In the genomic region with DNA sequence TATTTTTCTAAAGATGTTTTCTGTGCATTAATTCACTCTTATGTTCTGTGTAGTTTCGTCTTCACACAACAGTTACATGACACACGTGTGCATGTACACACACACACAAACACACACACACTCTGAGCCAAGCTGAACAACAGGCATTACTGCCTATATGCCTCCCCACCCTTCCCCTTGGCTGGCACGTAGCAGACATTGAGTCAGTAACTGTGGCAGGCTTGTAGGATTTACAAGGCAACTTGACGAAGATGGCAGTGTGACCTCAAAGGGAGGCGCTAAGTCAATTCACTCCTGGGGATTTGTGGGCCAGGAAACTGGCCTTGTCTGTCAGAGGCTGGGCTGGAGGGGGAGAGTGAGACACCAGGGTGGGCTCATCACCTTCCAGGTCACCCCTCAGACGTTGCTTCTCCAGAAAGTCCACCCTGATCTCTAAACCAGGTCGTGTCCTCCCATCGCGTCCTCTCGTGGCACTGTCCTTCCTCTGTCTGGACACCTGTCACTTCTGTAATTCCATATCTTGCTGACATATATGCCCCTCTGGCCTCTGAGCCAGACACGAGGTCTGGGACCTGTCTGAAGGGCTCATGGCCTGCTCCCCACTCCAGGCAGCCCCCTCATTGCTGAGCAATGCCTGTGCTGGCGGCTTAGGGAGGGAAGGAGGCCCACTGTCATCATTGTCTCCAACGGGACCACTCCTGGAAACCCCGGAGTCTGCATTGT, we compare ENCODE assay signal across 27 cellular contexts. TPM values are rescaled to one million over a fixed set of nuclear protein-coding genes. Genes with fewer than 3 reads are reported as not detected.
A peak's percentile ranks its signal among the peaks of the same experiment; 100 is the strongest.
DNase-seq lines count a peak whose midpoint lies in the region; ATAC-seq and TF ChIP-seq lines count a peak whose summit lies in the region.
"Had no signal": no experiment of that assay in that cellular context is flagged by ENCODE, and none has a peak within 500 bp of the region (broad histone marks: within the 10 kb centered on the region; RNA-seq: fewer than 3 reads in every experiment).

No MANE protein-coding gene starts in this region.

- H3K4me3 Mint-ChIP-seq in chondrocyte (ENCODE audit: unreplicated experiment) (no peak overlapping the region), nephron progenitor cell (no peak overlapping the region)
- H3K4me3 Mint-ChIP-seq: activated T-cell treated with anti-CD3 and anti-CD28 coated beads, Interleukin-2, amount 50 U/mL, for 24 hours; CD8-positive, alpha-beta memory T cell; GM23338; memory B cell; neural progenitor cell had no signal

- ATAC-seq in Right ventricle myocardium inferior (no peak), left cardiac atrium (no peak), thoracic aorta (ENCODE audit: insufficient number of reproducible peaks, low FRiP score, low read depth) (peak; percentile 48)
- ATAC-seq: A549, GM23338 had no signal

- TF ChIP-seq CTCF in chondrocyte (IDR thresholded peaks at IDR 0.05): no peak
- TF ChIP-seq CTCF in nephron progenitor cell (IDR thresholded peaks at IDR 0.05): no peak
- TF ChIP-seq CTCF in thoracic aorta (IDR thresholded peaks at IDR 0.05): no peak
- no peak for TF ChIP-seq CTCF in BE2C (IDR thresholded peaks at IDR 0.05; ENCODE audit: low read depth, low read length)

- H3K4me3 ChIP-seq in thoracic aorta: no peak overlapping the region
- no peak overlapping the region for H3K4me3 ChIP-seq in BE2C (ENCODE audit: low read depth, low read length)
- H3K4me3 ChIP-seq: A549, body of pancreas, GM23338, heart left ventricle, neural progenitor cell, stomach, tibial nerve had no signal

- H3K36me3 Mint-ChIP-seq in chondrocyte (ENCODE audit: low read depth) (no peaks in the 10 kb centered on the region), nephron progenitor cell (ENCODE audit: low read depth) (no peaks in the 10 kb centered on the region)
- H3K36me3 Mint-ChIP-seq: CD8-positive, alpha-beta memory T cell; memory B cell had no signal

- peaks cover 17% of the 10 kb centered on the region for H3K4me1 Mint-ChIP-seq in chondrocyte (ENCODE audit: low read depth)
- peaks cover 51% of the 10 kb centered on the region for H3K4me1 Mint-ChIP-seq in nephron progenitor cell
- H3K4me1 Mint-ChIP-seq: CD8-positive, alpha-beta memory T cell; GM23338 had no signal

- no peaks in the 10 kb centered on the region for H3K27me3 ChIP-seq in thoracic aorta (replicated peaks; ENCODE audit: insufficient read depth)
- peaks cover 3% of the 10 kb centered on the region; the same call in 1 of the 2 replicates for H3K27me3 ChIP-seq in BE2C
- H3K27me3 ChIP-seq: body of pancreas, heart left ventricle, neural progenitor cell, stomach, tibial nerve had no signal

- DNase-seq in Right ventricle myocardium inferior (ENCODE audit: missing footprints) (peak; percentile 35), left cardiac atrium (no peak), chondrocyte (ENCODE audit: low spot score) (peak; percentile 33), nephron progenitor cell (no peak), thoracic aorta (ENCODE audit: low spot score) (no peak), COLO668 (lab: John Stamatoyannopoulos, UW; ENCODE audit: unreplicated experiment) (no peak), BE2C (no peak), DMS153 treated with DMSO at 0.1 percent for 48 hours (lab: John Stamatoyannopoulos, UW; ENCODE audit: unreplicated experiment) (no peak)
- DNase-seq: activated CD4-positive, alpha-beta T cell treated with anti-CD3 and anti-CD28 coated beads for 48 hours; AML-193; CD8-positive, alpha-beta memory T cell; DMS153; KBM-7; NCI-H510A; stimulated activated CD4-positive, alpha-beta T cell treated with anti-CD3 and anti-CD28 coated beads, Interleukin-1b, Interleukin-23, amount 100 ng/mL, for 48 hours; stimulated activated CD8-positive, alpha-beta memory T cell treated with anti-CD3 and anti-CD28 coated beads, Interleukin-4, amount 100 ng/mL, for 48 hours; stomach had no signal

- H3K27ac ChIP-seq in thoracic aorta: no peak overlapping the region
- H3K27ac ChIP-seq: A549, body of pancreas, epithelial cell of prostate, heart left ventricle, neural progenitor cell, stomach had no signal

- H3K36me3 ChIP-seq in thoracic aorta (no peaks in the 10 kb centered on the region), BE2C (no peaks in the 10 kb centered on the region)
- H3K36me3 ChIP-seq: heart left ventricle, neural progenitor cell, stomach, tibial nerve had no signal

- H3K27me3 Mint-ChIP-seq in chondrocyte (ENCODE audit: low read depth) (peaks cover 17% of the 10 kb centered on the region), nephron progenitor cell (ENCODE audit: low read depth, poor library complexity) (peaks cover 22% of the 10 kb centered on the region)

- H3K27ac Mint-ChIP-seq in chondrocyte (ENCODE audit: unreplicated experiment): no peak overlapping the region
- peak overlapping the region; percentile 41 for H3K27ac Mint-ChIP-seq in nephron progenitor cell
- H3K27ac Mint-ChIP-seq: activated T-cell treated with anti-CD3 and anti-CD28 coated beads, Interleukin-2, amount 50 U/mL, for 24 hours; CD8-positive, alpha-beta memory T cell; GM23338; memory B cell; neural progenitor cell; progenitor cell of endocrine pancreas had no signal

- intact Hi-C loops in Right ventricle myocardium inferior (cut with DNase I) (no loop called here), left cardiac atrium (cut with DNase I) (no loop called here)

- H3K9me3 ChIP-seq in thoracic aorta (no peaks in the 10 kb centered on the region), BE2C (no peaks in the 10 kb centered on the region)
- H3K9me3 ChIP-seq: A549, body of pancreas, heart left ventricle, stomach, tibial nerve had no signal

- H3K9me3 Mint-ChIP-seq in chondrocyte (ENCODE audit: low read depth) (no peaks in the 10 kb centered on the region), nephron progenitor cell (no peaks in the 10 kb centered on the region)
- H3K9me3 Mint-ChIP-seq: activated T-cell treated with anti-CD3 and anti-CD28 coated beads, Interleukin-2, amount 50 U/mL, for 24 hours; CD8-positive, alpha-beta memory T cell; memory B cell; neural progenitor cell had no signal

- H3K4me1 ChIP-seq in thoracic aorta (ENCODE audit: control insufficient read depth in 1 of 2, low read depth in 2 of 2) (peaks cover 3 to 35% of the 10 kb centered on the region in 2 donors), BE2C (no peaks in the 10 kb centered on the region)
- H3K4me1 ChIP-seq: body of pancreas, neural progenitor cell had no signal

RNA-seq across cellular contexts. Expression of a gene that starts 41.1 kb away (rescaled TPM):
- total RNA-seq in Right ventricle myocardium inferior: 108 TPM
- 10 to 100 TPM; 74.4 to 95.3 TPM for total RNA-seq in left cardiac atrium
- total RNA-seq in chondrocyte: 29.5 to 40.6 TPM (median 40.1 TPM) in 3 replicates
- 100 to 1,000 TPM; 120 to 142 TPM for total RNA-seq in thoracic aorta
- 4.3 TPM for polyA plus RNA-seq in BE2C (2012; ENCODE audit: insufficient read depth, insufficient read length, low read depth)

Comparison
In these comparisons a context has a peak if more than half of its experiments do, and no peak if none do; other contexts are left out.
1. DNase-seq: peak in Right ventricle myocardium inferior (single experiment) and chondrocyte (single experiment); none in left cardiac atrium (single experiment), nephron progenitor cell (single experiment), thoracic aorta (single experiment), COLO668 (single experiment), BE2C (single experiment) and DMS153 treated with DMSO at 0.1 percent for 48 hours (single experiment).